8 cellular contexts compared by ENCODE assay signal in genomic region chr13:78608705-78609463, GRCh38. TPM values are rescaled to one million over a fixed set of nuclear protein-coding genes. Genes with fewer than 3 reads are reported as not detected.
DNase-seq lines count a peak whose midpoint lies in the region; ATAC-seq and TF ChIP-seq lines count a peak whose summit lies in the region.

No MANE protein-coding gene starts in this region.

- H3K36me3 ChIP-seq in left ventricle myocardium inferior = peaks cover 4% of the 10 kb centered on the region

- H3K27me3 ChIP-seq in left ventricle myocardium inferior (ENCODE audit: low read depth) = peaks cover 84% of the 10 kb centered on the region

- H3K9me3 ChIP-seq in left ventricle myocardium inferior (replicated peaks) = no peaks in the 10 kb centered on the region

- peak overlapping the region; percentile 30 for H3K4me3 ChIP-seq in GM12864 (ENCODE audit: low read depth, low read length)
- peak overlapping the region; percentile 56 for H3K4me3 ChIP-seq in WI38 (ENCODE audit: low read depth, low read length)
- peak overlapping the region; percentile 68 for H3K4me3 ChIP-seq in left ventricle myocardium inferior
- peak overlapping the region; percentile 40 for H3K4me3 ChIP-seq in retinal pigment epithelial cell (ENCODE audit: low read length)

- ATAC-seq in HG03565 (IDR thresholded peaks at IDR 0.05; ENCODE audit: unreplicated experiment) (no peak), GM19023 (IDR thresholded peaks at IDR 0.05; ENCODE audit: unreplicated experiment) (no peak)

- DNase-seq in GM12864 (ENCODE audit: low read depth) (no peak), left ventricle myocardium inferior (no peak), retinal pigment epithelial cell (ENCODE audit: low read depth) (no peak), SW 1271 (lab: John Stamatoyannopoulos, UW) (no peak), kidney glomerular epithelial cell (lab: John Stamatoyannopoulos, UW) (no peak)

- H3K4me1 ChIP-seq in left ventricle myocardium inferior = peaks cover 37% of the 10 kb centered on the region

- TF ChIP-seq CTCF in GM12864 (IDR thresholded peaks at IDR 0.05; ENCODE audit: low read depth, low read length, missing control alignments) (no peak), WI38 (IDR thresholded peaks at IDR 0.05; ENCODE audit: low read depth, low read length) (no peak), left ventricle myocardium inferior (IDR thresholded peaks at IDR 0.05; ENCODE audit: borderline replicate concordance) (no peak), retinal pigment epithelial cell (conservative IDR thresholded peaks at IDR 0.05; ENCODE audit: low read depth, low read length) (no peak)

- H3K27ac ChIP-seq in left ventricle myocardium inferior (replicated peaks) = no peak overlapping the region

- intact Hi-C loops in left ventricle myocardium inferior (cut with micrococcal nuclease) = no loop called here

RNA-seq across cellular contexts. Expression of gene POU4F1, which starts 5.5 kb away (rescaled TPM):
- total RNA-seq in left ventricle myocardium inferior = not detected

RNA-seq across cellular contexts. Expression of gene OBI1, which starts 50.1 kb away (rescaled TPM):
- total RNA-seq in left ventricle myocardium inferior = 10.0 TPM
